11 cellular contexts compared by ENCODE assay signal in genomic region chr2:68366083-68366560, GRCh38. TPM values are rescaled to one million over a fixed set of nuclear protein-coding genes. Genes with fewer than 3 reads are reported as not detected.
DNase-seq lines count a peak whose midpoint lies in the region; ATAC-seq and TF ChIP-seq lines count a peak whose summit lies in the region.
"Had no signal": no experiment of that assay in that cellular context is flagged by ENCODE, and none has a peak within 500 bp of the region (broad histone marks: within the 10 kb centered on the region; RNA-seq: fewer than 3 reads in every experiment).

No MANE protein-coding gene starts in this region.

- TF ChIP-seq POLR2A in testis (IDR thresholded peaks at IDR 0.05) = no peak

- no peak overlapping the region for H3K4me3 ChIP-seq in testis
- H3K4me3 ChIP-seq: smooth muscle cell had no signal

- H3K27ac Mint-ChIP-seq in activated CD8-positive, alpha-beta T cell treated with anti-CD3 and anti-CD28 coated beads for 36 hours = peak overlapping the region; percentile 78
- peak overlapping the region; percentile 90 for H3K27ac Mint-ChIP-seq in stimulated activated naive B cell treated with anti-CD40 and anti-IgM and Interleukin-4, amounts not matched to agents 10 μg/mL and 1 μg/mL and 100 μg/mL, for 72 hours

- peaks cover 3% of the 10 kb centered on the region for H3K27me3 Mint-ChIP-seq in activated CD8-positive, alpha-beta T cell treated with anti-CD3 and anti-CD28 coated beads for 36 hours
- H3K27me3 Mint-ChIP-seq in stimulated activated naive B cell treated with anti-CD40 and anti-IgM and Interleukin-4, amounts not matched to agents 10 μg/mL and 1 μg/mL and 100 μg/mL, for 72 hours = no peaks in the 10 kb centered on the region

- H3K27me3 ChIP-seq in testis = no peaks in the 10 kb centered on the region

- no peaks in the 10 kb centered on the region for H3K9me3 Mint-ChIP-seq in activated CD8-positive, alpha-beta T cell treated with anti-CD3 and anti-CD28 coated beads for 36 hours
- no peaks in the 10 kb centered on the region for H3K9me3 Mint-ChIP-seq in stimulated activated naive B cell treated with anti-CD40 and anti-IgM and Interleukin-4, amounts not matched to agents 10 μg/mL and 1 μg/mL and 100 μg/mL, for 72 hours

- no peak overlapping the region for H3K27ac ChIP-seq in testis
- H3K27ac ChIP-seq: 22Rv1 had no signal

- intact Hi-C loops in activated CD8-positive, alpha-beta T cell treated with anti-CD3 and anti-CD28 coated beads for 36 hours (cut with micrococcal nuclease) = no loop called here
- intact Hi-C loops in testis (cut with DNase I; ENCODE audit: low total_unique reads) = loop anchor here (10.0 kb wide), 1 partner anchor 69 kb away; no protein-coding TSS in a partner anchor

- peak overlapping the region; percentile 59 for H3K4me3 Mint-ChIP-seq in activated CD8-positive, alpha-beta T cell treated with anti-CD3 and anti-CD28 coated beads for 36 hours
- H3K4me3 Mint-ChIP-seq in stimulated activated naive B cell treated with anti-CD40 and anti-IgM and Interleukin-4, amounts not matched to agents 10 μg/mL and 1 μg/mL and 100 μg/mL, for 72 hours = peak overlapping the region; percentile 95 to 96

- peak; percentile 36 for ATAC-seq in HG03060 (IDR thresholded peaks at IDR 0.05; ENCODE audit: low read depth, unreplicated experiment)
- peak; percentile 28 for ATAC-seq in activated CD8-positive, alpha-beta T cell treated with anti-CD3 and anti-CD28 coated beads for 36 hours
- peak; percentile 54 to 57 for ATAC-seq in stimulated activated naive B cell treated with anti-CD40 and anti-IgM and Interleukin-4, amounts not matched to agents 10 μg/mL and 1 μg/mL and 100 μg/mL, for 72 hours (replicated peaks)

- POLR2A ChIA-PET in activated CD8-positive, alpha-beta T cell treated with anti-CD3 and anti-CD28 coated beads for 36 hours (lab: Charles Lee) = interaction anchor here (1.0 to 1.2 kb wide), 4 partner anchors 50 to 61 kb away, joined by 3 to 4 read pairs (median 4); no protein-coding TSS in a partner anchor

- no peaks in the 10 kb centered on the region for H3K36me3 ChIP-seq in testis (ENCODE audit: low read depth, missing control alignments)

- DNase-seq in NK-92 treated with Interleukin-12 subunit alpha and Interleukin-12 subunit beta, amount 100 ng/mL, for 24 hours (lab: John Stamatoyannopoulos, UW) = peak; percentile 16
- no peak for DNase-seq in NK-92 (lab: John Stamatoyannopoulos, UW; ENCODE audit: unreplicated experiment)
- peak; percentile 25 for DNase-seq in activated CD8-positive, alpha-beta T cell treated with anti-CD3 and anti-CD28 coated beads for 36 hours
- DNase-seq in stimulated activated naive B cell treated with anti-CD40 and anti-IgM and Interleukin-4, amounts not matched to agents 10 μg/mL and 1 μg/mL and 100 μg/mL, for 72 hours = no peak
- no peak for DNase-seq in testis
- no peak for DNase-seq in Ammon's horn (ENCODE audit: low spot score)
- no peak for DNase-seq in AG20443 (ENCODE audit: low spot score)

- peaks cover 3% of the 10 kb centered on the region for H3K4me1 ChIP-seq in testis

- no peak for TF ChIP-seq CTCF in activated CD8-positive, alpha-beta T cell treated with anti-CD3 and anti-CD28 coated beads for 36 hours (IDR thresholded peaks at IDR 0.05)
- no peak for TF ChIP-seq CTCF in testis (IDR thresholded peaks at IDR 0.05)

- H3K9me3 ChIP-seq in testis = no peaks in the 10 kb centered on the region

- CTCF ChIA-PET in activated CD8-positive, alpha-beta T cell treated with anti-CD3 and anti-CD28 coated beads for 36 hours (lab: Charles Lee) = interaction anchor here (1.0 to 3.6 kb wide), 2 partner anchors 73 to 75 kb away, joined by 3 to 33 read pairs; no protein-coding TSS in a partner anchor

- no peaks in the 10 kb centered on the region for H3K36me3 Mint-ChIP-seq in activated CD8-positive, alpha-beta T cell treated with anti-CD3 and anti-CD28 coated beads for 36 hours (ENCODE audit: low read depth)
- H3K36me3 Mint-ChIP-seq in stimulated activated naive B cell treated with anti-CD40 and anti-IgM and Interleukin-4, amounts not matched to agents 10 μg/mL and 1 μg/mL and 100 μg/mL, for 72 hours = peaks cover 15 to 16% of the 10 kb centered on the region in 2 donors

- peaks cover 34% of the 10 kb centered on the region for H3K4me1 Mint-ChIP-seq in activated CD8-positive, alpha-beta T cell treated with anti-CD3 and anti-CD28 coated beads for 36 hours (ENCODE audit: low read depth)
- H3K4me1 Mint-ChIP-seq in stimulated activated naive B cell treated with anti-CD40 and anti-IgM and Interleukin-4, amounts not matched to agents 10 μg/mL and 1 μg/mL and 100 μg/mL, for 72 hours = peaks cover 60 to 80% of the 10 kb centered on the region in 2 donors

- 85 to 89% methylated on average over 4 of the region's 4 CpGs for WGBS in testis, 2 donors

RNA-seq across cellular contexts. Expression of gene PLEK, which starts 1.0 kb away (rescaled TPM):
- 1 to 10 TPM; 4.8 to 6.0 TPM for total RNA-seq in activated CD8-positive, alpha-beta T cell treated with anti-CD3 and anti-CD28 coated beads for 36 hours
- 1 to 10 TPM; 1.7 to 2.4 TPM for total RNA-seq in testis
- 9.2 TPM for polyA plus RNA-seq in testis (ENCODE audit: insufficient read depth, low read depth, low replicate concordance)
- total RNA-seq: smooth muscle cell had no signal
- polyA plus RNA-seq: smooth muscle cell had no signal

RNA-seq across cellular contexts. Expression of gene CNRIP1, which starts 46.4 kb away (rescaled TPM):
- total RNA-seq in activated CD8-positive, alpha-beta T cell treated with anti-CD3 and anti-CD28 coated beads for 36 hours = not detected
- total RNA-seq in testis = 1 to 10 TPM; 5.8 to 9.2 TPM
- 10.5 TPM for polyA plus RNA-seq in testis (ENCODE audit: insufficient read depth, low read depth, low replicate concordance)
- total RNA-seq: activated CD8-positive, alpha-beta memory T cell treated with anti-CD3 and anti-CD28 coated beads for 36 hours had no signal

Comparison
In these comparisons a context has a peak if more than half of its experiments do, and no peak if none do; other contexts are left out.
1. DNase-seq: peak in NK-92 treated with Interleukin-12 subunit alpha and Interleukin-12 subunit beta, amount 100 ng/mL, for 24 hours (single experiment) and activated CD8-positive, alpha-beta T cell treated with anti-CD3 and anti-CD28 coated beads for 36 hours (single experiment); none in NK-92 (single experiment), stimulated activated naive B cell treated with anti-CD40 and anti-IgM and Interleukin-4, amounts not matched to agents 10 μg/mL and 1 μg/mL and 100 μg/mL, for 72 hours (single experiment), testis (single experiment), Ammon's horn (single experiment) and AG20443 (single experiment).
2. RNA of gene CNRIP1, which starts 46.4 kb away (total RNA-seq): 5.8 to 9.2 TPM in testis; not detected in activated CD8-positive, alpha-beta T cell treated with anti-CD3 and anti-CD28 coated beads for 36 hours; every median in the first group is over 4 times any median in the second.
3. Peak in every context shown above with its lines, with median percentiles within 50 percentile points of each other: ATAC-seq.